In the genomic region with DNA sequence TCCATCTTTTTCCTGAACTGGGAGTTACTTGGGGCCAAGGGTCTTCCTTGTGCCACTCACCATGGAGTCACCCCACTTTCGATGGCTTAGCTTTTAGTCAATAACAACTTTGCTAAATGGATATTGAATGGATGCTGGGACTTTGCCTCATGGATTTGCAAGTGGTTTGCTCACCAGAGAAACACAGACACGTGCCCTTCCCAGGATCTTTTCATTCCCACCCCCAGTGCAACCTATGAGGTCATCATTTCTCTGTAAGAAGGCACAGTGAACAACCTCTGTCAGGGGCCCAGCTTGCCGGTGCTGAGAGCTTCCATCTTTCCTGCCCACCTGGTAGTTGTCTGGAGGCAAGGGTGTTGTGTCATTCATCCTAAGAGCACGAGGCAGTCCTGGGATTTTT, we compare ENCODE assay signal across 29 cellular contexts.
"Had no signal": no experiment of that assay in that cellular context is flagged by ENCODE, and none has a peak within 500 bp of the region (broad histone marks: within the 10 kb centered on the region; RNA-seq: fewer than 3 reads in every experiment).

No MANE protein-coding gene starts in this region.

- H3K9me3 ChIP-seq: colonic mucosa, esophagus squamous epithelium, gastroesophageal sphincter, left ventricle myocardium inferior, lower lobe of right lung, mucosa of descending colon had no signal

- H3K4me1 ChIP-seq: colonic mucosa, foreskin keratinocyte, lower lobe of right lung had no signal

- DNase-seq: colonic mucosa; cortex of kidney; effector CD8-positive, alpha-beta T cell; effector memory CD8-positive, alpha-beta T cell; endodermal cell; erythroblast; esophagus squamous epithelium; foreskin keratinocyte; glutamatergic neuron; head of caudate nucleus; hypothalamus; immature natural killer cell; islet precursor cell; kidney; kidney glomerular epithelial cell; left colon; left ventricle myocardium inferior; lower lobe of right lung; mesenchymal stem cell; mucosa of descending colon; naive B cell; naive thymus-derived CD8-positive, alpha-beta T cell had no signal

- H2AFZ ChIP-seq: hepatocyte had no signal

- H3K36me3 ChIP-seq: colonic mucosa, esophagus squamous epithelium, gastroesophageal sphincter, left ventricle myocardium inferior, lower lobe of right lung had no signal

- H3K27ac ChIP-seq: colonic mucosa, epithelial cell of prostate, esophagus squamous epithelium, foreskin keratinocyte, gastroesophageal sphincter, hepatocyte, left ventricle myocardium inferior, lower lobe of right lung had no signal

- H3K4me3 ChIP-seq: colonic mucosa, esophagus squamous epithelium, gastroesophageal sphincter, hepatocyte, left ventricle myocardium inferior, lower lobe of right lung, mucosa of descending colon had no signal

- H3K27me3 ChIP-seq: colonic mucosa, hepatocyte had no signal

- H3K4me2 ChIP-seq: hepatocyte had no signal

- H3K79me2 ChIP-seq: hepatocyte had no signal

- ATAC-seq: effector memory CD8-positive, alpha-beta T cell; esophagus mucosa; foreskin keratinocyte; gastroesophageal sphincter; left colon; left lobe of liver; lower lobe of right lung; mucosa of descending colon; naive thymus-derived CD8-positive, alpha-beta T cell had no signal

- FAIRE-seq: endometrium, frontal cortex, kidney had no signal
